ENCODE assay signal across 8 cellular contexts in genomic region chr4:152352215-152352614, GRCh38.
DNase-seq lines count a peak whose midpoint lies in the region; ATAC-seq, FAIRE-seq and TF ChIP-seq lines count a peak whose summit lies in the region.

No MANE protein-coding gene starts in this region.

- POLR2A ChIA-PET in H1 (lab: Charles Lee; ENCODE audit: partially characterized antibody), result interaction anchor here (0.6 kb wide), 1 partner anchor 540 kb away, joined by 3 read pairs; no protein-coding TSS in a partner anchor

- no peak overlapping the region for H4K91ac ChIP-seq in H1 (replicated peaks; ENCODE audit: insufficient read length, low read length)
- H4K91ac ChIP-seq in neuronal stem cell (ENCODE audit: low read depth, low read length, poor library complexity), result no peak overlapping the region

- DNase-seq in GM06990 (ENCODE audit: extremely low read depth, insufficient read length), result no peak
- DNase-seq in H1 (ENCODE audit: low read depth in 1 of 2, low spot score in 2 of 2), result no peak
- no peak for DNase-seq in neuronal stem cell (ENCODE audit: low spot score)
- DNase-seq in DMS153 treated with DMSO at 0.1 percent for 48 hours (lab: John Stamatoyannopoulos, UW; ENCODE audit: unreplicated experiment), result no peak
- no peak for DNase-seq in NK-92 (lab: John Stamatoyannopoulos, UW; ENCODE audit: unreplicated experiment)
- DNase-seq in KG1 (lab: John Stamatoyannopoulos, UW), result no peak

- no peaks in the 10 kb centered on the region for H4K20me1 ChIP-seq in H1 (replicated peaks in 1 of 2; ENCODE audit: control insufficient read depth in 1 of 2, insufficient read depth in 2 of 2, low read length in 2 of 2)

- no peak overlapping the region for H2BK20ac ChIP-seq in H1 (ENCODE audit: low read length)

- TF ChIP-seq RAD21 in H1 (IDR thresholded peaks at IDR 0.05 in 1 of 2, conservative IDR thresholded peaks at IDR 0.05 in 1 of 2; ENCODE audit: low read depth in 2 of 2, low read length in 2 of 2), result no peak

- no peaks in the 10 kb centered on the region for H3K27me3 ChIP-seq in GM06990 (replicated peaks; ENCODE audit: control insufficient read depth, insufficient read depth, low read length)
- H3K27me3 ChIP-seq in H1 (replicated peaks in 1 of 4; ENCODE audit: control insufficient read depth in 3 of 4, extremely low read depth in 1 of 4, insufficient read depth in 3 of 4, low read length in 3 of 4), result no peaks in the 10 kb centered on the region
- H3K27me3 ChIP-seq in neuronal stem cell (ENCODE audit: control insufficient read depth in 3 of 3, insufficient read depth in 3 of 3, low read depth in 1 of 3, low read length in 3 of 3), result no peaks in the 10 kb centered on the region

- H2BK15ac ChIP-seq in H1 (ENCODE audit: low read length), result no peak overlapping the region
- H2BK15ac ChIP-seq in neuronal stem cell (ENCODE audit: low read length), result no peak overlapping the region

- ATAC-seq in HG03378 (IDR thresholded peaks at IDR 0.05; ENCODE audit: unreplicated experiment) (peak; percentile 5), GM19463 (IDR thresholded peaks at IDR 0.05; ENCODE audit: unreplicated experiment) (no peak)

- no peak for FAIRE-seq in H1 (lab: Jason Lieb, UNC)

- TF ChIP-seq EP300 in H1 (IDR thresholded peaks at IDR 0.05; ENCODE audit: borderline replicate concordance in 1 of 2, low read depth in 2 of 2, low read length in 2 of 2), result no peak

- H3K79me1 ChIP-seq in H1 (ENCODE audit: low read depth, low read length), result no peaks in the 10 kb centered on the region
- no peaks in the 10 kb centered on the region for H3K79me1 ChIP-seq in neuronal stem cell (ENCODE audit: low read depth, low read length)

- H3K79me2 ChIP-seq in H1 (ENCODE audit: control insufficient read depth in 1 of 2, insufficient read depth in 2 of 2, low read length in 2 of 2), result no peaks in the 10 kb centered on the region; a peak in 1 of 4 replicates

- H3K4me2 ChIP-seq in H1 (ENCODE audit: insufficient read depth in 1 of 2, low read depth in 2 of 2, low read length in 2 of 2) (peak overlapping the region in 1 of 2 experiments; percentile 22; a peak in 1 of 4 replicates), neuronal stem cell (ENCODE audit: insufficient read depth, low read length, poor library complexity, severe bottlenecking) (peak overlapping the region; percentile 34)

- H3K9ac ChIP-seq in H1 (replicated peaks in 1 of 4; ENCODE audit: extremely low read depth in 1 of 4, low read depth in 3 of 4, low read length in 3 of 4), result no peak overlapping the region; a peak in 1 of 7 replicates
- no peak overlapping the region for H3K9ac ChIP-seq in neuronal stem cell (ENCODE audit: low read depth, low read length, poor library complexity)

- H4K5ac ChIP-seq in H1 (ENCODE audit: insufficient read length, low read depth, low read length), result no peak overlapping the region

- peaks cover 0 to 5% (median 4%) of the 10 kb centered on the region in 4 experiments; a peak in 3 of 7 replicates for H3K4me1 ChIP-seq in H1 (replicated peaks in 1 of 4; ENCODE audit: control insufficient read depth in 3 of 4, insufficient read depth in 4 of 4, low read length in 3 of 4)
- H3K4me1 ChIP-seq in neuronal stem cell (ENCODE audit: control insufficient read depth in 2 of 2, insufficient read depth in 1 of 2, low read depth in 1 of 2, low read length in 2 of 2), result peaks cover 1 to 5% of the 10 kb centered on the region in 2 donors

- H3K4me3 ChIP-seq in GM06990 (replicated peaks; ENCODE audit: low read depth, low read length) (peak overlapping the region; percentile 56), H1 (ENCODE audit: extremely low read depth in 1 of 4, insufficient read depth in 2 of 4, low read depth in 3 of 4, low read length in 4 of 4) (no peak overlapping the region), neuronal stem cell (ENCODE audit: low read length in 2 of 2) (peak overlapping the region; percentile 49 to 71)

- no peak overlapping the region for H3K27ac ChIP-seq in H1 (ENCODE audit: low read depth, low read length)
- peak overlapping the region; percentile 58 for H3K27ac ChIP-seq in neuronal stem cell (replicated peaks; ENCODE audit: low read length)

- H2AK5ac ChIP-seq in H1 (ENCODE audit: low read depth, low read length) (no peak overlapping the region), neuronal stem cell (ENCODE audit: low read depth, low read length) (no peak overlapping the region)

- H4K8ac ChIP-seq in H1 (ENCODE audit: extremely low read depth, insufficient read depth, low read length) (no peak overlapping the region), neuronal stem cell (ENCODE audit: low read depth, low read length) (no peak overlapping the region)

- no peak overlapping the region for H3K18ac ChIP-seq in H1 (ENCODE audit: extremely low read depth, low read length)
- H3K18ac ChIP-seq in neuronal stem cell (ENCODE audit: low read length), result no peak overlapping the region

- H3K14ac ChIP-seq in H1 (ENCODE audit: insufficient read length), result no peak overlapping the region
- no peak overlapping the region for H3K14ac ChIP-seq in neuronal stem cell (ENCODE audit: low read length)

- TF ChIP-seq POLR2A in H1 (IDR thresholded peaks at IDR 0.05; ENCODE audit: control extremely low read depth in 1 of 2, low read depth in 2 of 2, low read length in 2 of 2), result no peak

- H2BK5ac ChIP-seq in H1 (ENCODE audit: low read depth, low read length) (0 out of 2 replicates have a peak overlapping the region, but pooled peaks have one; percentile 3), neuronal stem cell (ENCODE audit: low read length) (no peak overlapping the region)

- H3K9me3 ChIP-seq in H1 (ENCODE audit: insufficient read depth in 2 of 2, low read depth in 1 of 2, low read length in 1 of 2) (no peaks in the 10 kb centered on the region), neuronal stem cell (replicated peaks in 1 of 2; ENCODE audit: control insufficient read depth in 2 of 2, insufficient read depth in 1 of 2, low read depth in 1 of 2, low read length in 2 of 2) (no peaks in the 10 kb centered on the region)

- no peak overlapping the region for H3K56ac ChIP-seq in H1 (replicated peaks; ENCODE audit: insufficient read length, low read depth, low read length)

- CTCF ChIA-PET in H1 (lab: Charles Lee; ENCODE audit: partially characterized antibody), result no interaction called here

- 84% methylated on average over 4 of the region's 4 CpGs; no CpG with 5 or more reads in 1 of the 2 experiments for WGBS in H1 (ENCODE audit: extremely low coverage in 1 of 2, insufficient coverage in 1 of 2, insufficient read length in 1 of 2, insufficient replicate concordance in 2 of 2, low coverage in 1 of 2, low lambda C conversion rate in 2 of 2, missing lambda C conversion rate in 1 of 2), 2 experiments
- no CpG with 5 or more reads among the region's 4 CpGs for WGBS in neuronal stem cell (ENCODE audit: extremely low coverage in 2 of 2, insufficient read length in 2 of 2, insufficient replicate concordance in 1 of 2), 2 donors

- H3K23me2 ChIP-seq in H1 (ENCODE audit: low read depth, low read length), result no peaks in the 10 kb centered on the region

- H2BK12ac ChIP-seq in H1 (ENCODE audit: low read depth, low read length) (no peak overlapping the region), neuronal stem cell (ENCODE audit: low read length) (no peak overlapping the region)

- H3K23ac ChIP-seq in H1 (ENCODE audit: insufficient read length) (no peak overlapping the region), neuronal stem cell (ENCODE audit: low read depth, low read length, poor library complexity) (no peak overlapping the region)

- no peak overlapping the region for H2AFZ ChIP-seq in H1 (ENCODE audit: low read length)
- H2AFZ ChIP-seq in neuronal stem cell (ENCODE audit: low read length), result peak overlapping the region; percentile 69

- H3K4ac ChIP-seq in H1 (replicated peaks; ENCODE audit: insufficient read length, low read depth, low read length) (no peak overlapping the region), neuronal stem cell (ENCODE audit: low read length) (no peak overlapping the region)

- H2BK120ac ChIP-seq in H1 (replicated peaks; ENCODE audit: low read depth, low read length) (no peak overlapping the region), neuronal stem cell (ENCODE audit: low read depth, low read length) (no peak overlapping the region)

- H3K36me3 ChIP-seq in GM06990 (ENCODE audit: control insufficient read depth, insufficient read depth, low read length) (no peaks in the 10 kb centered on the region), H1 (ENCODE audit: control insufficient read depth in 2 of 4, insufficient read depth in 4 of 4, low read length in 3 of 4) (no peaks in the 10 kb centered on the region), neuronal stem cell (replicated peaks in 1 of 2; ENCODE audit: control insufficient read depth in 2 of 2, insufficient read depth in 2 of 2, low read length in 2 of 2) (no peaks in the 10 kb centered on the region)

- no peak for TF ChIP-seq CTCF in GM06990 (IDR thresholded peaks at IDR 0.05; ENCODE audit: insufficient read depth, low read length, poor library complexity, severe bottlenecking)
- no peak for TF ChIP-seq CTCF in H1 (IDR thresholded peaks at IDR 0.05; ENCODE audit: control extremely low read depth in 1 of 3, insufficient read depth in 1 of 3, low read depth in 1 of 3, low read length in 3 of 3)

Comparison
In these comparisons a context has a peak if more than half of its experiments do, and no peak if none do; other contexts are left out.
1. H3K4me3 ChIP-seq: peak in GM06990 (single experiment) and neuronal stem cell (2 of 2); none in H1 (0 of 4).